1 cellular context compared by ENCODE assay signal in the genomic region with DNA sequence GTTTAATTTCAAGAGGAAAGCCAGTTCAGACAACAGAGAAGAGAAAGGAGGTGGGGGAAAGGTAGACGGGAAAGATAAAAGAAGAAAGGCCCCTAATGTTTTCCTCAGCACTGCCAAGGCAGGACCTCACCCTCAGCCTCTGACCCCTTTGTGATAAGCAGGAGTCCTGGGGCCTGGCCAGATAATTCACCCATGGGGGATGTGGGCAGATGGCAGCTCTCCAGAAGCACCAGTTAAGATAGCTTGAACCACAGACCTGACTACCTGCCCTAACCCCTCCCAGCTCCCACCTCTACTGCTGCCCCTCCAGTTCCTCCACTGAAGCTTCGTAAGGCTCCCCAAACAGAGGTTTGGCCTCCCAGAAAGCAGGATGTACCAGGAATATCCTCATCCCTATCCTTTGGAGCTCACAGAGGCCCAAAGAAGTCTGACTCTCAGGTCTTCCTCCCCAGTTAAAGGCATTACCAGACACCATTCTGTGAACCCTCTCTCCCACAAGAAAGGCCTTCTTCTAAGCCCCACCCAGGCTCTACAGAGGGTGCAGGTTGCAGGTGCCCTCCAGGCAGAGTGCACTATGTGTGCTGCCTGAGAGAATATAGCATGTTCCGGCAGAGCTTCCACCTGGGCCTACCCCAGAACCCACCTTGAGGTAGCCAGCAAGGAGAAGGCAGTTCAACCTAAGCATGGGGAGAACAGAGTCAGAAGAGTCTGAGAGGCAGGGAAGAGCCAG.
TF ChIP-seq lines count a peak whose summit lies in the region.

No MANE protein-coding gene starts in this region.

TF ChIP-seq in GM23338, 12 proteins besides CTCF, POLR2A, EP300 and RAD21:
- no peak for TF ChIP-seq EZH2 (IDR thresholded peaks at IDR 0.05; ENCODE audit: low read depth, unreplicated experiment)
- TF ChIP-seq EZH2phosphoT487 (IDR thresholded peaks at IDR 0.05; ENCODE audit: unreplicated experiment): no peak
- TF ChIP-seq CREB1 (CRISPR knock-in tag; IDR thresholded peaks at IDR 0.05; ENCODE audit: low read depth): no peak
- no peak for TF ChIP-seq JUNB (IDR thresholded peaks at IDR 0.05; ENCODE audit: unreplicated experiment)
- TF ChIP-seq ZNF114 (CRISPR knock-in tag; IDR thresholded peaks at IDR 0.05): no peak
- no peak for TF ChIP-seq NANOG (IDR thresholded peaks at IDR 0.05; ENCODE audit: borderline replicate concordance)
- TF ChIP-seq POLR2AphosphoS5 (IDR thresholded peaks at IDR 0.05; ENCODE audit: low read depth): no peak
- TF ChIP-seq, protein P1, sequence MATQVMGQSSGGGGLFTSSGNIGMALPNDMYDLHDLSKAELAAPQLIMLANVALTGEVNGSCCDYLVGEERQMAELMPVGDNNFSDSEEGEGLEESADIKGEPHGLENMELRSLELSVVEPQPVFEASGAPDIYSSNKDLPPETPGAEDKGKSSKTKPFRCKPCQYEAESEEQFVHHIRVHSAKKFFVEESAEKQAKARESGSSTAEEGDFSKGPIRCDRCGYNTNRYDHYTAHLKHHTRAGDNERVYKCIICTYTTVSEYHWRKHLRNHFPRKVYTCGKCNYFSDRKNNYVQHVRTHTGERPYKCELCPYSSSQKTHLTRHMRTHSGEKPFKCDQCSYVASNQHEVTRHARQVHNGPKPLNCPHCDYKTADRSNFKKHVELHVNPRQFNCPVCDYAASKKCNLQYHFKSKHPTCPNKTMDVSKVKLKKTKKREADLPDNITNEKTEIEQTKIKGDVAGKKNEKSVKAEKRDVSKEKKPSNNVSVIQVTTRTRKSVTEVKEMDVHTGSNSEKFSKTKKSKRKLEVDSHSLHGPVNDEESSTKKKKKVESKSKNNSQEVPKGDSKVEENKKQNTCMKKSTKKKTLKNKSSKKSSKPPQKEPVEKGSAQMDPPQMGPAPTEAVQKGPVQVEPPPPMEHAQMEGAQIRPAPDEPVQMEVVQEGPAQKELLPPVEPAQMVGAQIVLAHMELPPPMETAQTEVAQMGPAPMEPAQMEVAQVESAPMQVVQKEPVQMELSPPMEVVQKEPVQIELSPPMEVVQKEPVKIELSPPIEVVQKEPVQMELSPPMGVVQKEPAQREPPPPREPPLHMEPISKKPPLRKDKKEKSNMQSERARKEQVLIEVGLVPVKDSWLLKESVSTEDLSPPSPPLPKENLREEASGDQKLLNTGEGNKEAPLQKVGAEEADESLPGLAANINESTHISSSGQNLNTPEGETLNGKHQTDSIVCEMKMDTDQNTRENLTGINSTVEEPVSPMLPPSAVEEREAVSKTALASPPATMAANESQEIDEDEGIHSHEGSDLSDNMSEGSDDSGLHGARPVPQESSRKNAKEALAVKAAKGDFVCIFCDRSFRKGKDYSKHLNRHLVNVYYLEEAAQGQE (IDR thresholded peaks at IDR 0.05; ENCODE audit: unreplicated experiment): no peak
- TF ChIP-seq ZNF462 (CRISPR knock-in tag; IDR thresholded peaks at IDR 0.05): no peak
- TF ChIP-seq, protein P2, sequence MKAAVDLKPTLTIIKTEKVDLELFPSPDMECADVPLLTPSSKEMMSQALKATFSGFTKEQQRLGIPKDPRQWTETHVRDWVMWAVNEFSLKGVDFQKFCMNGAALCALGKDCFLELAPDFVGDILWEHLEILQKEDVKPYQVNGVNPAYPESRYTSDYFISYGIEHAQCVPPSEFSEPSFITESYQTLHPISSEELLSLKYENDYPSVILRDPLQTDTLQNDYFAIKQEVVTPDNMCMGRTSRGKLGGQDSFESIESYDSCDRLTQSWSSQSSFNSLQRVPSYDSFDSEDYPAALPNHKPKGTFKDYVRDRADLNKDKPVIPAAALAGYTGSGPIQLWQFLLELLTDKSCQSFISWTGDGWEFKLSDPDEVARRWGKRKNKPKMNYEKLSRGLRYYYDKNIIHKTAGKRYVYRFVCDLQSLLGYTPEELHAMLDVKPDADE (IDR thresholded peaks at IDR 0.05): no peak
- TF ChIP-seq ZNF331 (CRISPR knock-in tag; IDR thresholded peaks at IDR 0.05; ENCODE audit: low read depth): no peak
- TF ChIP-seq STAT1 (IDR thresholded peaks at IDR 0.05; ENCODE audit: unreplicated experiment): no peak
